Comparison of ENCODE assay signal across 14 cellular contexts in genomic region chr5:80964491-80964890, GRCh38. TPM values are rescaled to one million over a fixed set of nuclear protein-coding genes. Genes with fewer than 3 reads are reported as not detected.
A peak's percentile ranks its signal among the peaks of the same experiment; 100 is the strongest.
DNase-seq lines count a peak whose midpoint lies in the region; ATAC-seq and TF ChIP-seq lines count a peak whose summit lies in the region.
"Had no signal": no experiment of that assay in that cellular context is flagged by ENCODE, and none has a peak within 500 bp of the region (broad histone marks: within the 10 kb centered on the region; RNA-seq: fewer than 3 reads in every experiment).

No MANE protein-coding gene starts in this region.

- peak overlapping the region in 1 of 2 donors; percentile 9 for H3K27ac Mint-ChIP-seq in effector memory CD8-positive, alpha-beta T cell
- H3K27ac Mint-ChIP-seq: B cell had no signal

- H3K27ac ChIP-seq in left ventricle myocardium inferior (replicated peaks): peak overlapping the region; percentile 86
- H3K27ac ChIP-seq in RWPE2 (ENCODE audit: poor library complexity, severe bottlenecking): peak overlapping the region; percentile 9

- peak overlapping the region; percentile 30 to 32 for H3K4me3 Mint-ChIP-seq in effector memory CD8-positive, alpha-beta T cell
- H3K4me3 Mint-ChIP-seq: B cell had no signal

- peaks cover 50% of the 10 kb centered on the region for H3K27me3 ChIP-seq in left ventricle myocardium inferior (ENCODE audit: low read depth)
- H3K27me3 ChIP-seq in RWPE2 (ENCODE audit: insufficient read depth, poor library complexity, severe bottlenecking): peaks cover 16% of the 10 kb centered on the region

- H3K4me3 ChIP-seq in left ventricle myocardium inferior: peak overlapping the region; percentile 73
- no peak overlapping the region for H3K4me3 ChIP-seq in RWPE2 (ENCODE audit: severe bottlenecking)
- no peak overlapping the region for H3K4me3 ChIP-seq in mucosa of descending colon

- no peak for DNase-seq in left ventricle myocardium inferior
- no peak for DNase-seq in Right ventricle myocardium superior
- DNase-seq in RWPE2 (ENCODE audit: low spot score): no peak
- DNase-seq in effector memory CD8-positive, alpha-beta T cell: no peak
- peak; percentile 60 for DNase-seq in superior temporal gyrus (ENCODE audit: extremely low spot score)
- DNase-seq in mucosa of descending colon: no peak
- no peak for DNase-seq in cerebellar cortex (ENCODE audit: low spot score)
- DNase-seq: activated CD4-positive, alpha-beta T cell treated with anti-CD3 and anti-CD28 coated beads, Interleukin-2, amount 50 U/mL, for 4 hours; amygdala; Kasumi-1; NCI-H2081 treated with DMSO at 0.1 percent for 48 hours; stimulated activated CD8-positive, alpha-beta memory T cell treated with anti-CD3 and anti-CD28 coated beads, Interleukin-4, amount 100 ng/mL, for 48 hours had no signal

- TF ChIP-seq CTCF in left ventricle myocardium inferior (IDR thresholded peaks at IDR 0.05; ENCODE audit: borderline replicate concordance) (no peak), RWPE2 (IDR thresholded peaks at IDR 0.05; ENCODE audit: poor library complexity, severe bottlenecking) (no peak), mucosa of descending colon (IDR thresholded peaks at IDR 0.05) (no peak)

- H3K4me1 ChIP-seq in left ventricle myocardium inferior (peaks cover 38% of the 10 kb centered on the region), RWPE2 (ENCODE audit: insufficient read depth, poor library complexity, severe bottlenecking) (peaks cover 29% of the 10 kb centered on the region), mucosa of descending colon (ENCODE audit: low read depth) (peaks cover 14% of the 10 kb centered on the region)

- peaks cover 3% of the 10 kb centered on the region for H3K36me3 Mint-ChIP-seq in effector memory CD8-positive, alpha-beta T cell (ENCODE audit: insufficient read depth)

- H3K9me3 ChIP-seq in left ventricle myocardium inferior (replicated peaks) (no peaks in the 10 kb centered on the region), RWPE2 (ENCODE audit: severe bottlenecking) (no peaks in the 10 kb centered on the region), mucosa of descending colon (no peaks in the 10 kb centered on the region)

- intact Hi-C loops in left ventricle myocardium inferior (cut with micrococcal nuclease): no loop called here
- intact Hi-C loops in Right ventricle myocardium superior (cut with DNase I): loop anchor here (10.0 kb wide), 1 partner anchor 100 kb away; no protein-coding TSS in a partner anchor
- intact Hi-C loops in mucosa of descending colon (cut with DNase I, micrococcal nuclease): no loop called here

- no peaks in the 10 kb centered on the region for H3K9me3 Mint-ChIP-seq in effector memory CD8-positive, alpha-beta T cell

- H3K4me1 Mint-ChIP-seq in effector memory CD8-positive, alpha-beta T cell (ENCODE audit: low read depth in 2 of 2): peaks cover 27 to 32% of the 10 kb centered on the region in 2 donors

- no peaks in the 10 kb centered on the region for H3K36me3 ChIP-seq in left ventricle myocardium inferior
- no peaks in the 10 kb centered on the region for H3K36me3 ChIP-seq in RWPE2 (ENCODE audit: low read depth)
- no peaks in the 10 kb centered on the region for H3K36me3 ChIP-seq in mucosa of descending colon (ENCODE audit: low read depth)

- H3K27me3 Mint-ChIP-seq in effector memory CD8-positive, alpha-beta T cell: peaks cover 15% of the 10 kb centered on the region in 2 donors

- ATAC-seq in Right ventricle myocardium superior (ENCODE audit: poor library complexity) (no peak), RWPE2 (ENCODE audit: low read depth) (no peak), HG02759 (IDR thresholded peaks at IDR 0.05; ENCODE audit: unreplicated experiment) (no peak), mucosa of descending colon (no peak)
- ATAC-seq in effector memory CD8-positive, alpha-beta T cell (replicated peaks): no peak

RNA-seq across cellular contexts. Expression of gene RASGRF2, which starts 4.3 kb away (rescaled TPM):
- 4.8 TPM for total RNA-seq in left ventricle myocardium inferior
- total RNA-seq in Right ventricle myocardium superior: 6.4 TPM
- total RNA-seq in mucosa of descending colon: 1 to 10 TPM; 2.0 to 8.0 (median 2.9) TPM
